Comparison of ENCODE assay signal across 10 cellular contexts in the genomic region with DNA sequence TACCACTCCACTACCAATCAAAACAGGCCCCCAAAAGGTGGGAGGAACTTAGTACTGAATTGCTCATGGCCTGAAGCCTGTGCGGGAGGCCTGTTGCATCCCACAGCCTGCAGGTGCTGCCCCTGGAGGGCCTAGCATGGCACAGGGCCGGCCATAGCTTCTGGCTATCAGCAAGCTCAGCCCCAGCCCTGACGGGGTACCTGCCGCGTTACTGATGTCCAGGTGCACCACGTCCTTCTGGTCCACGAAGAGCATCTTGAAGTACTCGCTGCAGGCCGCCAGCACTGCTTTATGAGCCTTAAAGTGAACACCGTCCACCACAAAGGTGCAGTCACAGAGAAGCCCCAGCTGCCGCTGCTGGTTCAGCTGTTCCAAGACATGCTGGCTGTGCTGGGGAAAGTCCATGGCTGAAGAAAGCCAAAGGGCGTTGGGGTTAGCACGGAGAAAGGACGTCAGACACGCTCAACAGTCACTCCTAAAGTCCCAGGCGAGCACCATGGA. TPM values are rescaled to one million over a fixed set of nuclear protein-coding genes. Genes with fewer than 3 reads are reported as not detected.
DNase-seq lines count a peak whose midpoint lies in the region; ATAC-seq, FAIRE-seq and TF ChIP-seq lines count a peak whose summit lies in the region.
"Had no signal": no experiment of that assay in that cellular context is flagged by ENCODE, and none has a peak within 500 bp of the region (broad histone marks: within the 10 kb centered on the region; RNA-seq: fewer than 3 reads in every experiment).

No MANE protein-coding gene starts in this region.

- intact Hi-C loops in kidney (cut with DNase I) (no loop called here), stomach (cut with DNase I; ENCODE audit: low total_unique reads) (no loop called here)

- H3K9ac ChIP-seq in kidney (ENCODE audit: low read length in 2 of 2): no peak overlapping the region

- FAIRE-seq in kidney (lab: Jason Lieb, UNC): no peak

- no peak for DNase-seq in HFFc6
- peak; percentile 78 for DNase-seq in kidney
- no peak for DNase-seq in stomach
- DNase-seq in SW480 (ENCODE audit: low spot score): no peak
- no peak for DNase-seq in HPDE6-E6E7 (ENCODE audit: extremely low spot score)
- DNase-seq: NCI-H82 had no signal

- peaks cover 4% of the 10 kb centered on the region for H3K27me3 Mint-ChIP-seq in HFFc6 (ENCODE audit: insufficient read depth)
- H3K27me3 Mint-ChIP-seq in activated naive CD8-positive, alpha-beta T cell: no peaks in the 10 kb centered on the region

- TF ChIP-seq POLR2A in stomach (IDR thresholded peaks at IDR 0.05): no peak

- no peak for ATAC-seq in GM21381 (IDR thresholded peaks at IDR 0.05; ENCODE audit: unreplicated experiment)

- 78 to 86% (median 83%) methylated on average over 16 of the region's 16 CpGs for WGBS in stomach, 5 donors

- H3K27ac Mint-ChIP-seq in HFFc6: peak overlapping the region; percentile 100
- H3K27ac Mint-ChIP-seq in activated naive CD8-positive, alpha-beta T cell: peak overlapping the region; percentile 99

- peaks cover 54% of the 10 kb centered on the region for H3K4me1 Mint-ChIP-seq in HFFc6 (ENCODE audit: low read depth)
- peaks cover 57% of the 10 kb centered on the region for H3K4me1 Mint-ChIP-seq in activated naive CD8-positive, alpha-beta T cell (ENCODE audit: low read depth)

- no peaks in the 10 kb centered on the region for H3K9me3 Mint-ChIP-seq in HFFc6
- H3K9me3 Mint-ChIP-seq in activated naive CD8-positive, alpha-beta T cell (ENCODE audit: low read depth): no peaks in the 10 kb centered on the region

- H3K36me3 ChIP-seq in kidney (ENCODE audit: control insufficient read depth in 1 of 2, insufficient read depth in 2 of 2, low read length in 2 of 2) (peaks cover 13 to 30% of the 10 kb centered on the region in 2 donors), stomach (peaks cover 40 to 61% (median 56%) of the 10 kb centered on the region in 4 donors)

- H3K9me3 ChIP-seq in kidney (ENCODE audit: control insufficient read depth in 1 of 2, low read length in 2 of 2): no peaks in the 10 kb centered on the region
- H3K9me3 ChIP-seq in stomach: no peaks in the 10 kb centered on the region

- H3K4me3 Mint-ChIP-seq in HFFc6: peak overlapping the region; percentile 79
- H3K4me3 Mint-ChIP-seq in activated naive CD8-positive, alpha-beta T cell: peak overlapping the region; percentile 84

- H3K4me3 ChIP-seq in kidney (ENCODE audit: low read length in 2 of 2): no peak overlapping the region
- H3K4me3 ChIP-seq in stomach: no peak overlapping the region

- H3K36me3 Mint-ChIP-seq in HFFc6 (ENCODE audit: low read depth): peaks cover 30% of the 10 kb centered on the region; the same call in 1 of the 2 replicates
- H3K36me3 Mint-ChIP-seq in activated naive CD8-positive, alpha-beta T cell: peaks cover 8% of the 10 kb centered on the region

- no peak for TF ChIP-seq EP300 in stomach (IDR thresholded peaks at IDR 0.05)

- TF ChIP-seq CTCF in HFFc6 (IDR thresholded peaks at IDR 0.05) (no peak), kidney (IDR thresholded peaks at IDR 0.05; ENCODE audit: borderline replicate concordance, extremely low read depth, insufficient read depth) (no peak), stomach (IDR thresholded peaks at IDR 0.05) (no peak)

- peaks cover 14 to 40% of the 10 kb centered on the region in 2 donors for H3K4me1 ChIP-seq in kidney (ENCODE audit: control insufficient read depth in 1 of 2, insufficient read depth in 1 of 2, low read depth in 1 of 2, low read length in 2 of 2)
- peaks cover 49 to 54% (median 53%) of the 10 kb centered on the region in 4 donors for H3K4me1 ChIP-seq in stomach

- peak overlapping the region; percentile 45 to 90 for H3K27ac ChIP-seq in kidney (ENCODE audit: low read depth in 2 of 2, low read length in 2 of 2)
- peak overlapping the region in 4 of 5 donors; percentile 84 to 92 (median 88) for H3K27ac ChIP-seq in stomach

- H3K27me3 ChIP-seq in stomach: no peaks in the 10 kb centered on the region

RNA-seq across cellular contexts. Expression of gene ZBTB17, which starts 27.8 kb away (rescaled TPM):
- 10 to 100 TPM; 22.5 to 25.4 (median 24.1) TPM for total RNA-seq in HFFc6 (2021; fragmentation: NEBNext Ultra II Directional; extraction: Animal tissue kit (Norgen Biotek cat#: 25700))
- 41.5 TPM for total RNA-seq in kidney
- polyA plus RNA-seq in kidney (ENCODE audit: insufficient read depth, low read depth, low replicate concordance): 33.1 TPM
- total RNA-seq in stomach: 100 to 1,000 TPM in 1 of 5 donors, 10 to 100 TPM in 4; 13.0 to 136 (median 65.9) TPM
- polyA plus RNA-seq in stomach: 10 to 100 TPM; 40.7 to 46.3 (median 44.2) TPM

RNA-seq across cellular contexts. Expression of gene SRARP, which starts 55.9 kb away (rescaled TPM):
- total RNA-seq in HFFc6 (2021; fragmentation: NEBNext Ultra II Directional; extraction: Animal tissue kit (Norgen Biotek cat#: 25700)): not detected
- total RNA-seq in kidney: 0.22 TPM
- 4.0 TPM for polyA plus RNA-seq in kidney (ENCODE audit: insufficient read depth, low read depth, low replicate concordance)
- not detected for total RNA-seq in stomach
- under 1 TPM in 1 of 3 donors, not detected in 2; 0.75 TPM for polyA plus RNA-seq in stomach
- total RNA-seq: activated CD8-positive, alpha-beta memory T cell treated with anti-CD3 and anti-CD28 coated beads for 36 hours; epithelial cell of proximal tubule had no signal
